ENCODE assay signal across 8 cellular contexts in genomic region chr16:81808933-81809480, GRCh38. TPM values are rescaled to one million over a fixed set of nuclear protein-coding genes. Genes with fewer than 3 reads are reported as not detected.
DNase-seq lines count a peak whose midpoint lies in the region; ATAC-seq and TF ChIP-seq lines count a peak whose summit lies in the region.

No MANE protein-coding gene starts in this region.

- no TSS peak for BruUV-seq in mammary epithelial cell (replicated peaks; lab: Mats Ljungman, UMichigan)

- no peak overlapping the region for H3K9ac ChIP-seq in mammary epithelial cell (ENCODE audit: insufficient read depth, low read length)

- no peak overlapping the region for H3K27ac ChIP-seq in mammary epithelial cell (ENCODE audit: insufficient read depth, low read depth, low read length)
- no peak overlapping the region for H3K27ac ChIP-seq in prostate gland

- no peak for TF ChIP-seq CTCF in mammary epithelial cell (conservative IDR thresholded peaks at IDR 0.05 in 1 of 2, IDR thresholded peaks at IDR 0.05 in 1 of 2; ENCODE audit: extremely low read depth in 1 of 2, insufficient read depth in 1 of 2, low read depth in 1 of 2, low read length in 2 of 2)
- no peak for TF ChIP-seq CTCF in prostate gland (IDR thresholded peaks at IDR 0.05)

- intact Hi-C loops in mammary epithelial cell (cut with micrococcal nuclease): no loop called here
- intact Hi-C loops in prostate gland (cut with DNase I): no loop called here

- H3K36me3 ChIP-seq in mammary epithelial cell (ENCODE audit: insufficient read depth, low read length) (no peaks in the 10 kb centered on the region), prostate gland (no peaks in the 10 kb centered on the region)

- H3K27me3 ChIP-seq in mammary epithelial cell (ENCODE audit: insufficient read depth, low read length): no peaks in the 10 kb centered on the region
- no peaks in the 10 kb centered on the region for H3K27me3 ChIP-seq in prostate gland (replicated peaks; ENCODE audit: insufficient read depth)

- H3K4me1 ChIP-seq in mammary epithelial cell (ENCODE audit: insufficient read depth, low read length): no peaks in the 10 kb centered on the region
- H3K4me1 ChIP-seq in prostate gland (replicated peaks): no peaks in the 10 kb centered on the region

- peak overlapping the region; percentile 96 to 100 (median 99) for H3K27ac Mint-ChIP-seq in immature natural killer cell

- CTCF ChIA-PET in mammary epithelial cell (lab: Charles Lee; ENCODE audit: low non-redundant PET): interaction anchor here (0.7 kb wide), 1 partner anchor 17 kb away, joined by 4 read pairs; no protein-coding TSS in a partner anchor

- no peak overlapping the region for H3K4me3 ChIP-seq in mammary epithelial cell (replicated peaks in 1 of 3; ENCODE audit: insufficient read depth in 1 of 3, low read depth in 2 of 3, low read length in 3 of 3)
- no peak overlapping the region for H3K4me3 ChIP-seq in prostate gland

- no peaks in the 10 kb centered on the region for H3K79me2 ChIP-seq in mammary epithelial cell (ENCODE audit: insufficient read depth, low read length)

- dilution Hi-C loops in mammary epithelial cell (cut with HindIII; ENCODE audit: low sequenced_read_pairs): no loop called here

- peaks cover 8 to 19% (median 10%) of the 10 kb centered on the region in 3 donors for H3K36me3 Mint-ChIP-seq in immature natural killer cell

- H3K9me3 ChIP-seq in mammary epithelial cell (replicated peaks; ENCODE audit: insufficient read depth, low read length) (no peaks in the 10 kb centered on the region), prostate gland (no peaks in the 10 kb centered on the region)

- DNase-seq in immature natural killer cell (peak; percentile 72 to 80 (median 77)), mammary epithelial cell (no peak), superior temporal gyrus (ENCODE audit: extremely low spot score) (no peak), prostate gland (ENCODE audit: low spot score) (no peak)
- no peak for DNase-seq in stimulated activated CD4-positive, alpha-beta T cell treated with anti-CD3 and anti-CD28 coated beads, Interleukin-15, amount 100 ng/mL, for 24 hours

- no peak overlapping the region for H2AFZ ChIP-seq in mammary epithelial cell (ENCODE audit: low read depth, low read length)

- H3K4me1 Mint-ChIP-seq in immature natural killer cell: peaks cover 95 to 98% of the 10 kb centered on the region in 2 donors

- ATAC-seq in GM18505 (IDR thresholded peaks at IDR 0.05; ENCODE audit: unreplicated experiment) (peak; percentile 73), GM21576 (IDR thresholded peaks at IDR 0.05; ENCODE audit: unreplicated experiment) (peak; percentile 59), HG03575 (IDR thresholded peaks at IDR 0.05; ENCODE audit: extremely low read depth, insufficient number of reproducible peaks, low FRiP score, unreplicated experiment) (peak; percentile 44)

- peaks cover 0 to 2% (median 0%) of the 10 kb centered on the region in 6 donors for H3K9me3 Mint-ChIP-seq in immature natural killer cell

- H3K4me2 ChIP-seq in mammary epithelial cell (ENCODE audit: insufficient read depth, low read depth, low read length): no peak overlapping the region

- TF ChIP-seq POLR2A in GM18505 (IDR thresholded peaks at IDR 0.05; ENCODE audit: borderline replicate concordance, extremely low read depth, insufficient read depth, insufficient read length) (peak; percentile 54), prostate gland (IDR thresholded peaks at IDR 0.05) (no peak)

- no peaks in the 10 kb centered on the region for H4K20me1 ChIP-seq in mammary epithelial cell (ENCODE audit: insufficient read depth, low read length)

- WGBS in mammary epithelial cell (ENCODE audit: low coverage, missing lambda C conversion rate): 74% methylated on average over 3 of the region's 3 CpGs
- WGBS in prostate gland: 87% methylated on average over 3 of the region's 3 CpGs

- in situ Hi-C loops in mammary epithelial cell (cut with MboI; ENCODE audit: low sequenced_read_pairs in 2 of 2): no loop called here

- H3K27me3 Mint-ChIP-seq in immature natural killer cell (ENCODE audit: low read depth in 3 of 3): peaks cover 6 to 17% (median 11%) of the 10 kb centered on the region in 3 donors

- H3K4me3 Mint-ChIP-seq in immature natural killer cell: peak overlapping the region; percentile 77 to 89 (median 84)

RNA-seq across cellular contexts. Expression of gene PLCG2, which starts 29.9 kb away (rescaled TPM):
- polyA plus RNA-seq in immature natural killer cell (10 to 100 TPM; 24.4 to 91.6 (median 46.4) TPM), mammary epithelial cell (2.5 TPM)
- total RNA-seq in mammary epithelial cell (1 to 10 TPM; 6.9 to 8.2 TPM), prostate gland (10 to 100 TPM; 10.3 to 12.8 TPM)
- 15.7 TPM for polyA minus RNA-seq in mammary epithelial cell

Comparison
In these comparisons a context has a peak if more than half of its experiments do, and no peak if none do; other contexts are left out.
1. DNase-seq: peak in immature natural killer cell (3 of 3); none in stimulated activated CD4-positive, alpha-beta T cell treated with anti-CD3 and anti-CD28 coated beads, Interleukin-15, amount 100 ng/mL, for 24 hours (single experiment), mammary epithelial cell (single experiment), superior temporal gyrus (single experiment) and prostate gland (single experiment).
2. Peak in every context shown above with its lines, with median percentiles within 50 percentile points of each other: ATAC-seq.